8 cellular contexts compared by ENCODE assay signal in the genomic region with DNA sequence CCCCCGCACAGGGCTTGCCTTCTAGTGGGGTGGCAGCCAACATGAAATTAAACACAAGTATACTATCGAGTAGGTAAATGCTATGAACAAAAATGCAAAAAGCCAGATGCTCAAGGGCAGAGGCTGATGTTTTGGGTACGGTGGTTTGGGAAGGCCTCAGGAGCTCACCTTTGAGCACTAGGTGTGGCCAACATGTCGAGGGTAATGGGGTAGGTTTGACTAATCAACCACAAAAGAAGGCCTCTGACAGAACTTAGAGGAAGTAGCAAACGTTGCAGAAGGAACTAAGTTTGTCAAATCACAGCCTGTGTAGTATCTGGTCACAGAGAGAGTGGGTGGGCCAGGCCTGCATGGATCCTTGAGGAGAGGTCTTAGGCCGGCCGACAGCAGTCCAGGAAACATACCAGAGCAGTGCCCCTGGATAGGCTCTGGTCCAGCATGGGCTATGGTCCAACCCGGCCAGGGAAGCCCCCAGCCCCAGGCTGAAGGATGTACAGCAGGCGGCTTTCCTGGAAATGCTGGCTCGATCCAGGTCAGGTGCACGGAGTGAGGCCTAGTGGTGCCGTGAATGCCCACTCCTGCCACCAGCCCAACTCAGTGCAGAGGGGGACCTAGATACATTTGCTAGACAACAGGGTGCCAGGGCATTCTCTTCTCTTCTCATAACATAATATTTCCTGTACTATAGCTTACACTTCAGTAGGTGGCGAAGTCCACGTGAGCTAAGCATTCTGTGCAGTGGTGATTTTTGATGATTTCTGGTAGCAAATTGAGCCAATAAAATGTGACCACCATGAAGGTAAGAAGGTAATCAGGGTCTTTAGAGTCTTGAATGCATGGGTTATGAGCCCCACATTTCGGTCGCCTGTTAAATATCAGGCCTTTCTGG. TPM values are rescaled to one million over a fixed set of nuclear protein-coding genes. Genes with fewer than 3 reads are reported as not detected.
DNase-seq lines count a peak whose midpoint lies in the region; ATAC-seq and TF ChIP-seq lines count a peak whose summit lies in the region.

No MANE protein-coding gene starts in this region.

- H4K12ac ChIP-seq in trophoblast cell (ENCODE audit: low read depth, low read length), result no peak overlapping the region

- no peaks in the 10 kb centered on the region for H4K20me1 ChIP-seq in H9 (ENCODE audit: control insufficient read depth, insufficient read depth, insufficient read length)

- H3K9ac ChIP-seq in trophoblast cell (ENCODE audit: low read length), result no peak overlapping the region
- H3K9ac ChIP-seq in H9 (ENCODE audit: extremely low read depth, insufficient read length, low read length), result no peak overlapping the region

- H3K27me3 ChIP-seq in trophoblast cell (ENCODE audit: insufficient read depth, low read length) (no peaks in the 10 kb centered on the region), H9 (ENCODE audit: insufficient read depth, low read length) (no peaks in the 10 kb centered on the region)

- H3K4me3 ChIP-seq in trophoblast cell (ENCODE audit: low read depth, low read length), result no peak overlapping the region

- H3K18ac ChIP-seq in trophoblast cell (ENCODE audit: low read length) (no peak overlapping the region), H9 (ENCODE audit: insufficient read length, low read depth, low read length) (no peak overlapping the region)

- H3K79me2 ChIP-seq in trophoblast cell (ENCODE audit: control insufficient read depth, insufficient read depth, low read length, poor library complexity), result no peaks in the 10 kb centered on the region
- no peaks in the 10 kb centered on the region for H3K79me2 ChIP-seq in H9 (ENCODE audit: insufficient read depth, low read length)

- H2BK5ac ChIP-seq in trophoblast cell (ENCODE audit: low read depth, low read length, poor library complexity), result no peak overlapping the region
- no peak overlapping the region for H2BK5ac ChIP-seq in H9 (ENCODE audit: insufficient read length, low read length)

- WGBS in trophoblast cell (ENCODE audit: extremely low coverage, insufficient coverage, insufficient read length), result no CpG with 5 or more reads among the region's 16 CpGs
- WGBS in H9 (ENCODE audit: extremely low coverage, insufficient read length, low lambda C conversion rate), result no CpG with 5 or more reads among the region's 16 CpGs

- H3K4ac ChIP-seq in trophoblast cell (ENCODE audit: low read depth, low read length) (no peak overlapping the region), H9 (ENCODE audit: low read depth, low read length) (no peak overlapping the region)

- no peaks in the 10 kb centered on the region for H3K36me3 Mint-ChIP-seq in activated naive CD8-positive, alpha-beta T cell treated with anti-CD3 and anti-CD28 coated beads for 36 hours
- H3K36me3 Mint-ChIP-seq in natural killer cell treated with Interleukin-12 subunit alpha and Interleukin-12 subunit beta and Interleukin-15 and Interleukin-18, amount 100 ng/mL, for 72 hours, result no peaks in the 10 kb centered on the region
- H3K36me3 Mint-ChIP-seq in H9 (ENCODE audit: insufficient read depth in 1 of 3, low read depth in 3 of 3), result peaks cover 0 to 7% (median 2%) of the 10 kb centered on the region in 3 experiments; a peak in 3 of 7 replicates

- H3K79me1 ChIP-seq in trophoblast cell (ENCODE audit: low read length), result no peaks in the 10 kb centered on the region
- no peaks in the 10 kb centered on the region for H3K79me1 ChIP-seq in H9 (ENCODE audit: insufficient read depth, low read depth, low read length, poor library complexity, severe bottlenecking)

- H4K8ac ChIP-seq in trophoblast cell (ENCODE audit: low read depth, low read length) (no peak overlapping the region), H9 (replicated peaks; ENCODE audit: insufficient read length, low read depth, low read length) (no peak overlapping the region)

- H2AK5ac ChIP-seq in trophoblast cell (ENCODE audit: low read length) (no peak overlapping the region), H9 (ENCODE audit: insufficient read length, low read length) (no peak overlapping the region)

- peaks cover 14% of the 10 kb centered on the region for H3K4me1 Mint-ChIP-seq in activated naive CD8-positive, alpha-beta T cell treated with anti-CD3 and anti-CD28 coated beads for 36 hours
- peaks cover 27 to 49% of the 10 kb centered on the region in 2 donors for H3K4me1 Mint-ChIP-seq in natural killer cell treated with Interleukin-12 subunit alpha and Interleukin-12 subunit beta and Interleukin-15 and Interleukin-18, amount 100 ng/mL, for 72 hours (ENCODE audit: low read depth in 2 of 2)
- no peaks in the 10 kb centered on the region; a peak in 1 of 4 replicates for H3K4me1 Mint-ChIP-seq in H9

- no peak for TF ChIP-seq CTCF in H9 (conservative IDR thresholded peaks at IDR 0.05)

- H2BK20ac ChIP-seq in H9 (ENCODE audit: low read depth, low read length, poor library complexity, severe bottlenecking), result no peak overlapping the region

- H3K23me2 ChIP-seq in H9 (ENCODE audit: insufficient read length, low read depth, low read length, poor library complexity, severe bottlenecking), result no peaks in the 10 kb centered on the region

- H2BK15ac ChIP-seq in H9 (ENCODE audit: low read depth, low read length), result no peak overlapping the region

- no peak overlapping the region for H3K4me3 Mint-ChIP-seq in activated naive CD8-positive, alpha-beta T cell treated with anti-CD3 and anti-CD28 coated beads for 36 hours
- peak overlapping the region; percentile 50 for H3K4me3 Mint-ChIP-seq in natural killer cell treated with Interleukin-12 subunit alpha and Interleukin-12 subunit beta and Interleukin-15 and Interleukin-18, amount 100 ng/mL, for 72 hours
- no peak overlapping the region for H3K4me3 Mint-ChIP-seq in H9

- H2BK120ac ChIP-seq in trophoblast cell (ENCODE audit: insufficient read depth, low read length, poor library complexity) (no peak overlapping the region), H9 (ENCODE audit: low read depth, low read length, poor library complexity, severe bottlenecking) (no peak overlapping the region)

- H3K9me3 Mint-ChIP-seq in activated naive CD8-positive, alpha-beta T cell treated with anti-CD3 and anti-CD28 coated beads for 36 hours, result no peaks in the 10 kb centered on the region
- no peaks in the 10 kb centered on the region for H3K9me3 Mint-ChIP-seq in natural killer cell treated with Interleukin-12 subunit alpha and Interleukin-12 subunit beta and Interleukin-15 and Interleukin-18, amount 100 ng/mL, for 72 hours
- peaks cover 6 to 7% of the 10 kb centered on the region in 2 experiments; a peak in 4 of 5 replicates for H3K9me3 Mint-ChIP-seq in H9

- H2BK12ac ChIP-seq in trophoblast cell (ENCODE audit: low read length) (no peak overlapping the region), H9 (ENCODE audit: insufficient read length, low read depth, low read length) (no peak overlapping the region)

- peak; percentile 7 for DNase-seq in activated naive CD8-positive, alpha-beta T cell treated with anti-CD3 and anti-CD28 coated beads for 36 hours
- no peak for DNase-seq in natural killer cell treated with Interleukin-12 subunit alpha and Interleukin-12 subunit beta and Interleukin-15 and Interleukin-18, amount 100 ng/mL, for 72 hours (ENCODE audit: low spot score)
- DNase-seq in kidney glomerular epithelial cell (lab: John Stamatoyannopoulos, UW) (no peak), trophoblast cell (no peak), H9 (no peak)

- no peaks in the 10 kb centered on the region for H3K27me3 Mint-ChIP-seq in activated naive CD8-positive, alpha-beta T cell treated with anti-CD3 and anti-CD28 coated beads for 36 hours
- H3K27me3 Mint-ChIP-seq in natural killer cell treated with Interleukin-12 subunit alpha and Interleukin-12 subunit beta and Interleukin-15 and Interleukin-18, amount 100 ng/mL, for 72 hours, result peaks cover 0 to 5% of the 10 kb centered on the region in 2 donors
- peaks cover 4% of the 10 kb centered on the region for H3K27me3 Mint-ChIP-seq in H9 (ENCODE audit: low read depth)

- no peak overlapping the region for H3K27ac Mint-ChIP-seq in activated naive CD8-positive, alpha-beta T cell treated with anti-CD3 and anti-CD28 coated beads for 36 hours
- H3K27ac Mint-ChIP-seq in natural killer cell treated with Interleukin-12 subunit alpha and Interleukin-12 subunit beta and Interleukin-15 and Interleukin-18, amount 100 ng/mL, for 72 hours, result peak overlapping the region; percentile 25 to 42
- H3K27ac Mint-ChIP-seq in H9, result peak overlapping the region in 1 of 3 experiments; percentile 49; a peak in 2 of 7 replicates

- H4K91ac ChIP-seq in trophoblast cell (ENCODE audit: low read depth, low read length) (no peak overlapping the region), H9 (ENCODE audit: insufficient read length, low read depth, low read length) (no peak overlapping the region)

- H3K23ac ChIP-seq in trophoblast cell (ENCODE audit: low read length) (no peak overlapping the region), H9 (ENCODE audit: insufficient read length, low read depth, low read length) (no peak overlapping the region)

- H3K9me3 ChIP-seq in trophoblast cell (ENCODE audit: insufficient read depth, low read depth, low read length) (no peaks in the 10 kb centered on the region), H9 (ENCODE audit: control insufficient read depth, low read depth, low read length) (no peaks in the 10 kb centered on the region)

- ATAC-seq in GM19035 (IDR thresholded peaks at IDR 0.05; ENCODE audit: unreplicated experiment), result peak; percentile 77
- ATAC-seq in HG03280 (IDR thresholded peaks at IDR 0.05; ENCODE audit: unreplicated experiment), result peak; percentile 70
- ATAC-seq in natural killer cell treated with Interleukin-12 subunit alpha and Interleukin-12 subunit beta and Interleukin-15 and Interleukin-18, amount 100 ng/mL, for 72 hours, result peak; percentile 50 to 73
- ATAC-seq in GM21619 (IDR thresholded peaks at IDR 0.05; ENCODE audit: unreplicated experiment), result no peak

- H3K27ac ChIP-seq in trophoblast cell (ENCODE audit: low read depth, low read length) (no peak overlapping the region), H9 (ENCODE audit: insufficient read length, low read depth, low read length) (no peak overlapping the region)

- H3K4me2 ChIP-seq in trophoblast cell (ENCODE audit: low read length), result no peak overlapping the region
- H3K4me2 ChIP-seq in H9 (ENCODE audit: insufficient read depth, insufficient read length, low read length), result no peak overlapping the region

- no peak overlapping the region for H3T11ph ChIP-seq in H9 (ENCODE audit: low read length)

- H3K14ac ChIP-seq in trophoblast cell (ENCODE audit: low read length), result no peak overlapping the region
- H3K14ac ChIP-seq in H9 (ENCODE audit: insufficient read depth, low read length), result no peak overlapping the region

- no peak overlapping the region for H3K56ac ChIP-seq in H9 (ENCODE audit: insufficient read length, low read depth, low read length)

- no peaks in the 10 kb centered on the region for H3K36me3 ChIP-seq in trophoblast cell (ENCODE audit: control insufficient read depth in 1 of 2, insufficient read depth in 2 of 2, low read length in 2 of 2)

- H3K4me1 ChIP-seq in trophoblast cell (ENCODE audit: control insufficient read depth in 1 of 2, insufficient read depth in 2 of 2, low read length in 2 of 2), result no peaks in the 10 kb centered on the region
- no peaks in the 10 kb centered on the region for H3K4me1 ChIP-seq in H9 (ENCODE audit: insufficient read depth, low read length)

- H2AFZ ChIP-seq in trophoblast cell (ENCODE audit: insufficient read depth, low read length, poor library complexity) (no peak overlapping the region), H9 (ENCODE audit: low read length) (no peak overlapping the region)

- H4K5ac ChIP-seq in H9 (ENCODE audit: insufficient read length, low read depth, low read length), result no peak overlapping the region

RNA-seq across cellular contexts. Expression of a gene that starts 56.3 kb away (rescaled TPM):
- total RNA-seq in activated naive CD8-positive, alpha-beta T cell treated with anti-CD3 and anti-CD28 coated beads for 36 hours, result under 1 TPM; 0.04 to 0.08 TPM
- total RNA-seq in natural killer cell treated with Interleukin-12 subunit alpha and Interleukin-12 subunit beta and Interleukin-15 and Interleukin-18, amount 100 ng/mL, for 72 hours, result 10 to 100 TPM; 13.7 to 16.8 TPM
- under 0.01 TPM in 1 of 2 replicates, not detected in the other for polyA plus RNA-seq in trophoblast cell (2013)
- total RNA-seq in H9 (2021), result not detected in 2 replicates

Comparison
In these comparisons a context has a peak if more than half of its experiments do, and no peak if none do; other contexts are left out.
1. RNA of a gene that starts 56.3 kb away (total RNA-seq): 13.7 to 16.8 TPM in natural killer cell treated with Interleukin-12 subunit alpha and Interleukin-12 subunit beta and Interleukin-15 and Interleukin-18, amount 100 ng/mL, for 72 hours; 0.04 to 0.08 TPM in activated naive CD8-positive, alpha-beta T cell treated with anti-CD3 and anti-CD28 coated beads for 36 hours and not detected in H9; every median in the first group is over 10 times any median in the second.